In the genomic region with DNA sequence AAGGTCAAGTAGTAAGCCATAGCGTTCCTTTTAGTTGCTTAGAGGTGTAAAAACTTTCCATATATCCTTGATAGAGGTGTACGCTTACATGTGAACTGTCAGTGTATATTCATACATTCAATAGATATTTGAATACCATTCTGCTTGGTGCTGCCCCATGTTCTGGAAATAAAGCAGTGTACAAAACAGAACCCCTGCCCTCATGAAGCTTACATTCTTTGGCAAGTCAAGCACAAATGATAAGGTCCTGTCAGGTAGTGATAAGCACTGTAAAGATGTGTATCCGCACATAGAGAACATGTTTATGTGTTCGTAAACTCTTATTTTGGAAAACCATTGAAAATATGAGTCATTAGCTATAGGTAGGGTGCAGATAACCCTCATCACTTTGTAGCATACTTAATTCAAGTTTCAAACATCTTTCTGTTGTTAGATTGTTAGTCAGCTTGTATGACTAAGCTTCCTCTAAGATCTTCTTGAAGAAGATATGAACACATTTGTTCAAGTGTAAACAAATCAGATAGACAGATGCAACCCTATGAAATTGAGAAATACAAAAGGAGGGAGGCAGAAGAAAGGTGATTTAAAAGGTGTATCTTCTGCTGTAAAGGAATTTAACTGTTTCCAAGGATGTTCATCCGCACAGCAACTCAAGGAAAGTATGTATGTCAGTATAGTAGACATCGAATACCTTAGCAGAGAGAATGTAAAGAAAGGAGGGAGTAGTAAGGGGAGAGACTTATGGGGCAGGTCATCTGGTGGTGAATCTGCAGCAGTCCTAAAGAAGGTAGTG, we compare ENCODE assay signal across 1 cellular context.
TF ChIP-seq lines count a peak whose summit lies in the region.

No MANE protein-coding gene starts in this region.

TF ChIP-seq in K562, 482 proteins besides CTCF, POLR2A, EP300 and RAD21 (continued from another document and continues in another):
- TF ChIP-seq, protein P1, sequence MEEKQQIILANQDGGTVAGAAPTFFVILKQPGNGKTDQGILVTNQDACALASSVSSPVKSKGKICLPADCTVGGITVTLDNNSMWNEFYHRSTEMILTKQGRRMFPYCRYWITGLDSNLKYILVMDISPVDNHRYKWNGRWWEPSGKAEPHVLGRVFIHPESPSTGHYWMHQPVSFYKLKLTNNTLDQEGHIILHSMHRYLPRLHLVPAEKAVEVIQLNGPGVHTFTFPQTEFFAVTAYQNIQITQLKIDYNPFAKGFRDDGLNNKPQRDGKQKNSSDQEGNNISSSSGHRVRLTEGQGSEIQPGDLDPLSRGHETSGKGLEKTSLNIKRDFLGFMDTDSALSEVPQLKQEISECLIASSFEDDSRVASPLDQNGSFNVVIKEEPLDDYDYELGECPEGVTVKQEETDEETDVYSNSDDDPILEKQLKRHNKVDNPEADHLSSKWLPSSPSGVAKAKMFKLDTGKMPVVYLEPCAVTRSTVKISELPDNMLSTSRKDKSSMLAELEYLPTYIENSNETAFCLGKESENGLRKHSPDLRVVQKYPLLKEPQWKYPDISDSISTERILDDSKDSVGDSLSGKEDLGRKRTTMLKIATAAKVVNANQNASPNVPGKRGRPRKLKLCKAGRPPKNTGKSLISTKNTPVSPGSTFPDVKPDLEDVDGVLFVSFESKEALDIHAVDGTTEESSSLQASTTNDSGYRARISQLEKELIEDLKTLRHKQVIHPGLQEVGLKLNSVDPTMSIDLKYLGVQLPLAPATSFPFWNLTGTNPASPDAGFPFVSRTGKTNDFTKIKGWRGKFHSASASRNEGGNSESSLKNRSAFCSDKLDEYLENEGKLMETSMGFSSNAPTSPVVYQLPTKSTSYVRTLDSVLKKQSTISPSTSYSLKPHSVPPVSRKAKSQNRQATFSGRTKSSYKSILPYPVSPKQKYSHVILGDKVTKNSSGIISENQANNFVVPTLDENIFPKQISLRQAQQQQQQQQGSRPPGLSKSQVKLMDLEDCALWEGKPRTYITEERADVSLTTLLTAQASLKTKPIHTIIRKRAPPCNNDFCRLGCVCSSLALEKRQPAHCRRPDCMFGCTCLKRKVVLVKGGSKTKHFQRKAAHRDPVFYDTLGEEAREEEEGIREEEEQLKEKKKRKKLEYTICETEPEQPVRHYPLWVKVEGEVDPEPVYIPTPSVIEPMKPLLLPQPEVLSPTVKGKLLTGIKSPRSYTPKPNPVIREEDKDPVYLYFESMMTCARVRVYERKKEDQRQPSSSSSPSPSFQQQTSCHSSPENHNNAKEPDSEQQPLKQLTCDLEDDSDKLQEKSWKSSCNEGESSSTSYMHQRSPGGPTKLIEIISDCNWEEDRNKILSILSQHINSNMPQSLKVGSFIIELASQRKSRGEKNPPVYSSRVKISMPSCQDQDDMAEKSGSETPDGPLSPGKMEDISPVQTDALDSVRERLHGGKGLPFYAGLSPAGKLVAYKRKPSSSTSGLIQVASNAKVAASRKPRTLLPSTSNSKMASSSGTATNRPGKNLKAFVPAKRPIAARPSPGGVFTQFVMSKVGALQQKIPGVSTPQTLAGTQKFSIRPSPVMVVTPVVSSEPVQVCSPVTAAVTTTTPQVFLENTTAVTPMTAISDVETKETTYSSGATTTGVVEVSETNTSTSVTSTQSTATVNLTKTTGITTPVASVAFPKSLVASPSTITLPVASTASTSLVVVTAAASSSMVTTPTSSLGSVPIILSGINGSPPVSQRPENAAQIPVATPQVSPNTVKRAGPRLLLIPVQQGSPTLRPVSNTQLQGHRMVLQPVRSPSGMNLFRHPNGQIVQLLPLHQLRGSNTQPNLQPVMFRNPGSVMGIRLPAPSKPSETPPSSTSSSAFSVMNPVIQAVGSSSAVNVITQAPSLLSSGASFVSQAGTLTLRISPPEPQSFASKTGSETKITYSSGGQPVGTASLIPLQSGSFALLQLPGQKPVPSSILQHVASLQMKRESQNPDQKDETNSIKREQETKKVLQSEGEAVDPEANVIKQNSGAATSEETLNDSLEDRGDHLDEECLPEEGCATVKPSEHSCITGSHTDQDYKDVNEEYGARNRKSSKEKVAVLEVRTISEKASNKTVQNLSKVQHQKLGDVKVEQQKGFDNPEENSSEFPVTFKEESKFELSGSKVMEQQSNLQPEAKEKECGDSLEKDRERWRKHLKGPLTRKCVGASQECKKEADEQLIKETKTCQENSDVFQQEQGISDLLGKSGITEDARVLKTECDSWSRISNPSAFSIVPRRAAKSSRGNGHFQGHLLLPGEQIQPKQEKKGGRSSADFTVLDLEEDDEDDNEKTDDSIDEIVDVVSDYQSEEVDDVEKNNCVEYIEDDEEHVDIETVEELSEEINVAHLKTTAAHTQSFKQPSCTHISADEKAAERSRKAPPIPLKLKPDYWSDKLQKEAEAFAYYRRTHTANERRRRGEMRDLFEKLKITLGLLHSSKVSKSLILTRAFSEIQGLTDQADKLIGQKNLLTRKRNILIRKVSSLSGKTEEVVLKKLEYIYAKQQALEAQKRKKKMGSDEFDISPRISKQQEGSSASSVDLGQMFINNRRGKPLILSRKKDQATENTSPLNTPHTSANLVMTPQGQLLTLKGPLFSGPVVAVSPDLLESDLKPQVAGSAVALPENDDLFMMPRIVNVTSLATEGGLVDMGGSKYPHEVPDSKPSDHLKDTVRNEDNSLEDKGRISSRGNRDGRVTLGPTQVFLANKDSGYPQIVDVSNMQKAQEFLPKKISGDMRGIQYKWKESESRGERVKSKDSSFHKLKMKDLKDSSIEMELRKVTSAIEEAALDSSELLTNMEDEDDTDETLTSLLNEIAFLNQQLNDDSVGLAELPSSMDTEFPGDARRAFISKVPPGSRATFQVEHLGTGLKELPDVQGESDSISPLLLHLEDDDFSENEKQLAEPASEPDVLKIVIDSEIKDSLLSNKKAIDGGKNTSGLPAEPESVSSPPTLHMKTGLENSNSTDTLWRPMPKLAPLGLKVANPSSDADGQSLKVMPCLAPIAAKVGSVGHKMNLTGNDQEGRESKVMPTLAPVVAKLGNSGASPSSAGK (IDR thresholded peaks at IDR 0.05) = no peak
- TF ChIP-seq, protein P2, sequence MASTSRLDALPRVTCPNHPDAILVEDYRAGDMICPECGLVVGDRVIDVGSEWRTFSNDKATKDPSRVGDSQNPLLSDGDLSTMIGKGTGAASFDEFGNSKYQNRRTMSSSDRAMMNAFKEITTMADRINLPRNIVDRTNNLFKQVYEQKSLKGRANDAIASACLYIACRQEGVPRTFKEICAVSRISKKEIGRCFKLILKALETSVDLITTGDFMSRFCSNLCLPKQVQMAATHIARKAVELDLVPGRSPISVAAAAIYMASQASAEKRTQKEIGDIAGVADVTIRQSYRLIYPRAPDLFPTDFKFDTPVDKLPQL (IDR thresholded peaks at IDR 0.05; ENCODE audit: extremely low read depth, insufficient read length) = no peak
- no peak for TF ChIP-seq CHCHD3 (CRISPR knock-in tag; IDR thresholded peaks at IDR 0.05)
- no peak for TF ChIP-seq HDAC6 (IDR thresholded peaks at IDR 0.05; ENCODE audit: low read depth, low read length)
- TF ChIP-seq, protein P3, sequence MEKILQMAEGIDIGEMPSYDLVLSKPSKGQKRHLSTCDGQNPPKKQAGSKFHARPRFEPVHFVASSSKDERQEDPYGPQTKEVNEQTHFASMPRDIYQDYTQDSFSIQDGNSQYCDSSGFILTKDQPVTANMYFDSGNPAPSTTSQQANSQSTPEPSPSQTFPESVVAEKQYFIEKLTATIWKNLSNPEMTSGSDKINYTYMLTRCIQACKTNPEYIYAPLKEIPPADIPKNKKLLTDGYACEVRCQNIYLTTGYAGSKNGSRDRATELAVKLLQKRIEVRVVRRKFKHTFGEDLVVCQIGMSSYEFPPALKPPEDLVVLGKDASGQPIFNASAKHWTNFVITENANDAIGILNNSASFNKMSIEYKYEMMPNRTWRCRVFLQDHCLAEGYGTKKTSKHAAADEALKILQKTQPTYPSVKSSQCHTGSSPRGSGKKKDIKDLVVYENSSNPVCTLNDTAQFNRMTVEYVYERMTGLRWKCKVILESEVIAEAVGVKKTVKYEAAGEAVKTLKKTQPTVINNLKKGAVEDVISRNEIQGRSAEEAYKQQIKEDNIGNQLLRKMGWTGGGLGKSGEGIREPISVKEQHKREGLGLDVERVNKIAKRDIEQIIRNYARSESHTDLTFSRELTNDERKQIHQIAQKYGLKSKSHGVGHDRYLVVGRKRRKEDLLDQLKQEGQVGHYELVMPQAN (IDR thresholded peaks at IDR 0.05; ENCODE audit: borderline replicate concordance) = no peak
- peak; percentile 91 for TF ChIP-seq FOSL1 (tag; conservative IDR thresholded peaks at IDR 0.05)
- TF ChIP-seq ZNF778 (CRISPR knock-in tag; IDR thresholded peaks at IDR 0.05) = no peak
- TF ChIP-seq THRAP3 (IDR thresholded peaks at IDR 0.05; ENCODE audit: borderline replicate concordance) = no peak
- TF ChIP-seq ZNF586 (CRISPR knock-in tag; conservative IDR thresholded peaks at IDR 0.05) = no peak
- no peak for TF ChIP-seq SRF (CRISPR knock-in tag; IDR thresholded peaks at IDR 0.05)
- TF ChIP-seq, protein P4, sequence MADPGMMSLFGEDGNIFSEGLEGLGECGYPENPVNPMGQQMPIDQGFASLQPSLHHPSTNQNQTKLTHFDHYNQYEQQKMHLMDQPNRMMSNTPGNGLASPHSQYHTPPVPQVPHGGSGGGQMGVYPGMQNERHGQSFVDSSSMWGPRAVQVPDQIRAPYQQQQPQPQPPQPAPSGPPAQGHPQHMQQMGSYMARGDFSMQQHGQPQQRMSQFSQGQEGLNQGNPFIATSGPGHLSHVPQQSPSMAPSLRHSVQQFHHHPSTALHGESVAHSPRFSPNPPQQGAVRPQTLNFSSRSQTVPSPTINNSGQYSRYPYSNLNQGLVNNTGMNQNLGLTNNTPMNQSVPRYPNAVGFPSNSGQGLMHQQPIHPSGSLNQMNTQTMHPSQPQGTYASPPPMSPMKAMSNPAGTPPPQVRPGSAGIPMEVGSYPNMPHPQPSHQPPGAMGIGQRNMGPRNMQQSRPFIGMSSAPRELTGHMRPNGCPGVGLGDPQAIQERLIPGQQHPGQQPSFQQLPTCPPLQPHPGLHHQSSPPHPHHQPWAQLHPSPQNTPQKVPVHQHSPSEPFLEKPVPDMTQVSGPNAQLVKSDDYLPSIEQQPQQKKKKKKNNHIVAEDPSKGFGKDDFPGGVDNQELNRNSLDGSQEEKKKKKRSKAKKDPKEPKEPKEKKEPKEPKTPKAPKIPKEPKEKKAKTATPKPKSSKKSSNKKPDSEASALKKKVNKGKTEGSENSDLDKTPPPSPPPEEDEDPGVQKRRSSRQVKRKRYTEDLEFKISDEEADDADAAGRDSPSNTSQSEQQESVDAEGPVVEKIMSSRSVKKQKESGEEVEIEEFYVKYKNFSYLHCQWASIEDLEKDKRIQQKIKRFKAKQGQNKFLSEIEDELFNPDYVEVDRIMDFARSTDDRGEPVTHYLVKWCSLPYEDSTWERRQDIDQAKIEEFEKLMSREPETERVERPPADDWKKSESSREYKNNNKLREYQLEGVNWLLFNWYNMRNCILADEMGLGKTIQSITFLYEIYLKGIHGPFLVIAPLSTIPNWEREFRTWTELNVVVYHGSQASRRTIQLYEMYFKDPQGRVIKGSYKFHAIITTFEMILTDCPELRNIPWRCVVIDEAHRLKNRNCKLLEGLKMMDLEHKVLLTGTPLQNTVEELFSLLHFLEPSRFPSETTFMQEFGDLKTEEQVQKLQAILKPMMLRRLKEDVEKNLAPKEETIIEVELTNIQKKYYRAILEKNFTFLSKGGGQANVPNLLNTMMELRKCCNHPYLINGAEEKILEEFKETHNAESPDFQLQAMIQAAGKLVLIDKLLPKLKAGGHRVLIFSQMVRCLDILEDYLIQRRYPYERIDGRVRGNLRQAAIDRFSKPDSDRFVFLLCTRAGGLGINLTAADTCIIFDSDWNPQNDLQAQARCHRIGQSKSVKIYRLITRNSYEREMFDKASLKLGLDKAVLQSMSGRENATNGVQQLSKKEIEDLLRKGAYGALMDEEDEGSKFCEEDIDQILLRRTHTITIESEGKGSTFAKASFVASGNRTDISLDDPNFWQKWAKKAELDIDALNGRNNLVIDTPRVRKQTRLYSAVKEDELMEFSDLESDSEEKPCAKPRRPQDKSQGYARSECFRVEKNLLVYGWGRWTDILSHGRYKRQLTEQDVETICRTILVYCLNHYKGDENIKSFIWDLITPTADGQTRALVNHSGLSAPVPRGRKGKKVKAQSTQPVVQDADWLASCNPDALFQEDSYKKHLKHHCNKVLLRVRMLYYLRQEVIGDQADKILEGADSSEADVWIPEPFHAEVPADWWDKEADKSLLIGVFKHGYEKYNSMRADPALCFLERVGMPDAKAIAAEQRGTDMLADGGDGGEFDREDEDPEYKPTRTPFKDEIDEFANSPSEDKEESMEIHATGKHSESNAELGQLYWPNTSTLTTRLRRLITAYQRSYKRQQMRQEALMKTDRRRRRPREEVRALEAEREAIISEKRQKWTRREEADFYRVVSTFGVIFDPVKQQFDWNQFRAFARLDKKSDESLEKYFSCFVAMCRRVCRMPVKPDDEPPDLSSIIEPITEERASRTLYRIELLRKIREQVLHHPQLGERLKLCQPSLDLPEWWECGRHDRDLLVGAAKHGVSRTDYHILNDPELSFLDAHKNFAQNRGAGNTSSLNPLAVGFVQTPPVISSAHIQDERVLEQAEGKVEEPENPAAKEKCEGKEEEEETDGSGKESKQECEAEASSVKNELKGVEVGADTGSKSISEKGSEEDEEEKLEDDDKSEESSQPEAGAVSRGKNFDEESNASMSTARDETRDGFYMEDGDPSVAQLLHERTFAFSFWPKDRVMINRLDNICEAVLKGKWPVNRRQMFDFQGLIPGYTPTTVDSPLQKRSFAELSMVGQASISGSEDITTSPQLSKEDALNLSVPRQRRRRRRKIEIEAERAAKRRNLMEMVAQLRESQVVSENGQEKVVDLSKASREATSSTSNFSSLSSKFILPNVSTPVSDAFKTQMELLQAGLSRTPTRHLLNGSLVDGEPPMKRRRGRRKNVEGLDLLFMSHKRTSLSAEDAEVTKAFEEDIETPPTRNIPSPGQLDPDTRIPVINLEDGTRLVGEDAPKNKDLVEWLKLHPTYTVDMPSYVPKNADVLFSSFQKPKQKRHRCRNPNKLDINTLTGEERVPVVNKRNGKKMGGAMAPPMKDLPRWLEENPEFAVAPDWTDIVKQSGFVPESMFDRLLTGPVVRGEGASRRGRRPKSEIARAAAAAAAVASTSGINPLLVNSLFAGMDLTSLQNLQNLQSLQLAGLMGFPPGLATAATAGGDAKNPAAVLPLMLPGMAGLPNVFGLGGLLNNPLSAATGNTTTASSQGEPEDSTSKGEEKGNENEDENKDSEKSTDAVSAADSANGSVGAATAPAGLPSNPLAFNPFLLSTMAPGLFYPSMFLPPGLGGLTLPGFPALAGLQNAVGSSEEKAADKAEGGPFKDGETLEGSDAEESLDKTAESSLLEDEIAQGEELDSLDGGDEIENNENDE (IDR thresholded peaks at IDR 0.05; ENCODE audit: low read depth, low read length) = no peak
- TF ChIP-seq CBX3 (IDR thresholded peaks at IDR 0.05; ENCODE audit: borderline replicate concordance in 1 of 2, low read length in 2 of 2) = peak in 1 of 2 experiments; percentile 82; a peak in 2 of 3 replicates
- TF ChIP-seq ZNF444 (CRISPR knock-in tag; IDR thresholded peaks at IDR 0.05) = no peak
- TF ChIP-seq USF1 (CRISPR knock-in tag; IDR thresholded peaks at IDR 0.05) = no peak
- no peak for TF ChIP-seq ZBTB33 (CRISPR knock-in tag; IDR thresholded peaks at IDR 0.05)
